8 cellular contexts compared by ENCODE assay signal in the genomic region with DNA sequence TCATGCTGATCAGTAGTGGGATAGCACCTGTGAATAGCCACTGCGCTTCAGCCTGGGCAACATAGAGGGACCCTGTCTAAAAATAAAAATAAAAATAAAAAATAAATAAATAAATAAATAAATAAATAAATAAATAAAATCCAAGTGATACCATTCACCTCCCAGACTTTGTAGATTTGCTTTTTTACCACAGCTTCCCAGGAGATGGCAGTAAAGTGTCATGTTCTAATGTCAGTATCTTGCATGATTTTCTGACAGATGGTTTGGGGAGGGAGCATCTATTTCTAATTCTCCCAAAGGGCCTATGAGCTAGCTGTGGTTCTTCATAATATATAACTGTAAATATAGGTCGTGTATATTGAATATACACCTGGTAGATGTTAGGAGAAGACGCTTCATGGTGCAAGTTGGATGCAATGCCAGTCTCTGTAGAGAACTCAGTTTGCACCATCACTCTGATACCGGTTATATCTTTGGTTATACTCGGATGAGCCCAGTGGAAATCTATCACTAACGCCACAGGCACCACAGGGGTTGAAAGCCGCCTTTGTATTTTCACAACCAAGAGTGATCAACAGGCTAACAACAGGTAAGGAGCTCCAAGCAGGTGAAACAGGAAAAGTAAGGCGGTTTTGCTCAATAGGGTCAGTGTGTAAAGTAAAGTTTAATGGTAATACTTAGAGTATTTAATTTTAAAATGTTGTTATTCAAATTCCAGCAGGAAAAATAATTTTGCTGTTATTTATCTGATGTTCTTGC. TPM values are rescaled to one million over a fixed set of nuclear protein-coding genes. Genes with fewer than 3 reads are reported as not detected.
DNase-seq lines count a peak whose midpoint lies in the region; ATAC-seq and TF ChIP-seq lines count a peak whose summit lies in the region.

No MANE protein-coding gene starts in this region.

- H3K27ac ChIP-seq in Panc1 (ENCODE audit: low read length) (no peak overlapping the region), dorsolateral prefrontal cortex (peak overlapping the region in 26 of 59 donors; percentile 1 to 82 (median 39))

- intact Hi-C loops in Panc1 (cut with micrococcal nuclease; ENCODE audit: unreplicated experiment): loop anchor here (1.0 kb wide), 1 partner anchor 49 kb away; no protein-coding TSS in a partner anchor
- intact Hi-C loops in dorsolateral prefrontal cortex (cut with DNase I): loop anchor here in 1 of 2 donors (2.0 kb wide), 1 partner anchor 49 kb away; no protein-coding TSS in a partner anchor

- POLR2A ChIA-PET in Panc1 (lab: Charles Lee): interaction anchor here (0.6 kb wide), 1 partner anchor 188 kb away, joined by 3 read pairs; no protein-coding TSS in a partner anchor

- in situ Hi-C loops in Panc1 (cut with HindIII; ENCODE audit: low pct_unique_long_range_greater_than_20kb, low sequenced_read_pairs): no loop called here

- CTCF ChIA-PET in Panc1 (lab: Charles Lee): interaction anchor here (1.1 kb wide), 1 partner anchor 50 kb away, joined by 3 read pairs; no protein-coding TSS in a partner anchor

- no peaks in the 10 kb centered on the region for H3K9me3 ChIP-seq in Panc1 (ENCODE audit: control insufficient read depth, insufficient read depth, low read depth, low read length)

- TF ChIP-seq CTCF in LNCaP clone FGC (IDR thresholded peaks at IDR 0.05; ENCODE audit: control insufficient read depth, extremely low read depth, insufficient read depth) (peak; percentile 53), Panc1 (IDR thresholded peaks at IDR 0.05) (no peak), dorsolateral prefrontal cortex (IDR thresholded peaks at IDR 0.05 in 54 of 56, conservative IDR thresholded peaks at IDR 0.05 in 2 of 56; ENCODE audit: low read depth in 1 of 56, partially characterized antibody in 56 of 56) (peak; percentile 56 to 87 (median 76)), mesothelial cell of epicardium (IDR thresholded peaks at IDR 0.05; ENCODE audit: unreplicated experiment) (peak; percentile 24)

- no peaks in the 10 kb centered on the region for H3K36me3 ChIP-seq in Panc1 (ENCODE audit: control insufficient read depth, insufficient read depth, low read length)

- peak overlapping the region; percentile 18 for H3K27ac Mint-ChIP-seq in activated naive CD4-positive, alpha-beta T cell treated with anti-CD3 and anti-CD28 coated beads, Interleukin-2, amount 50 U/mL, for 24 hours
- H3K27ac Mint-ChIP-seq in mesothelial cell of epicardium: no peak overlapping the region
- H3K27ac Mint-ChIP-seq in T-helper 2 cell treated with Interferon-gamma antibody and Interleukin-4, amounts not matched to agents 5 μg/mL and 100 μg/mL, for 36 hours: no peak overlapping the region

- no peaks in the 10 kb centered on the region for H3K27me3 ChIP-seq in Panc1 (ENCODE audit: control insufficient read depth, insufficient read depth, low read length)
- H3K27me3 ChIP-seq in dorsolateral prefrontal cortex: no peaks in the 10 kb centered on the region

- no peak for DNase-seq in activated naive CD4-positive, alpha-beta T cell (lab: John Stamatoyannopoulos, UW)
- peak; percentile 53 for DNase-seq in LNCaP clone FGC (ENCODE audit: low read depth)
- peak; percentile 87 for DNase-seq in Panc1 (ENCODE audit: low read depth, low spot score)
- DNase-seq in dorsolateral prefrontal cortex: peak in 2 of 10 donors; percentile 46 to 66
- no peak for DNase-seq in mesothelial cell of epicardium (ENCODE audit: low spot score in 2 of 2, unreplicated experiment in 2 of 2)
- no peak for DNase-seq in T-helper 2 cell treated with Interferon-gamma antibody and Interleukin-4, amounts not matched to agents 5 μg/mL and 100 μg/mL, for 36 hours (ENCODE audit: low spot score)

- H3K9me3 Mint-ChIP-seq in activated naive CD4-positive, alpha-beta T cell treated with anti-CD3 and anti-CD28 coated beads, Interleukin-2, amount 50 U/mL, for 24 hours: no peaks in the 10 kb centered on the region
- no peaks in the 10 kb centered on the region for H3K9me3 Mint-ChIP-seq in mesothelial cell of epicardium
- H3K9me3 Mint-ChIP-seq in T-helper 2 cell treated with Interferon-gamma antibody and Interleukin-4, amounts not matched to agents 5 μg/mL and 100 μg/mL, for 36 hours: no peaks in the 10 kb centered on the region

- peaks cover 13% of the 10 kb centered on the region for H3K4me1 Mint-ChIP-seq in activated naive CD4-positive, alpha-beta T cell treated with anti-CD3 and anti-CD28 coated beads, Interleukin-2, amount 50 U/mL, for 24 hours
- H3K4me1 Mint-ChIP-seq in mesothelial cell of epicardium: peaks cover 4% of the 10 kb centered on the region
- H3K4me1 Mint-ChIP-seq in T-helper 2 cell treated with Interferon-gamma antibody and Interleukin-4, amounts not matched to agents 5 μg/mL and 100 μg/mL, for 36 hours (ENCODE audit: low read depth): peaks cover 9% of the 10 kb centered on the region

- no TSS peak for BruUV-seq in Panc1 (replicated peaks; lab: Mats Ljungman, UMichigan)

- H3K36me3 Mint-ChIP-seq in activated naive CD4-positive, alpha-beta T cell treated with anti-CD3 and anti-CD28 coated beads, Interleukin-2, amount 50 U/mL, for 24 hours: peaks cover 6% of the 10 kb centered on the region
- H3K36me3 Mint-ChIP-seq in mesothelial cell of epicardium: peaks cover 11% of the 10 kb centered on the region
- H3K36me3 Mint-ChIP-seq in T-helper 2 cell treated with Interferon-gamma antibody and Interleukin-4, amounts not matched to agents 5 μg/mL and 100 μg/mL, for 36 hours (ENCODE audit: low read depth): peaks cover 13% of the 10 kb centered on the region

- 0 out of 2 replicates have a peak, but pooled peaks cover 2% of the 10 kb centered on the region for H3K4me1 ChIP-seq in Panc1 (ENCODE audit: control insufficient read depth, insufficient read depth, low read length)

- H3K27me3 Mint-ChIP-seq in activated naive CD4-positive, alpha-beta T cell treated with anti-CD3 and anti-CD28 coated beads, Interleukin-2, amount 50 U/mL, for 24 hours: peaks cover 16% of the 10 kb centered on the region
- H3K27me3 Mint-ChIP-seq in mesothelial cell of epicardium (ENCODE audit: low read depth): peaks cover 15% of the 10 kb centered on the region
- H3K27me3 Mint-ChIP-seq in T-helper 2 cell treated with Interferon-gamma antibody and Interleukin-4, amounts not matched to agents 5 μg/mL and 100 μg/mL, for 36 hours (ENCODE audit: low read depth): peaks cover 4% of the 10 kb centered on the region

- no peak overlapping the region for H3K4me3 ChIP-seq in LNCaP clone FGC (ENCODE audit: low read depth, low read length)
- no peak overlapping the region for H3K4me3 ChIP-seq in Panc1 (ENCODE audit: low read depth in 2 of 2, low read length in 2 of 2)
- H3K4me3 ChIP-seq in dorsolateral prefrontal cortex: peak overlapping the region in 10 of 59 donors; percentile 1 to 39 (median 18)

- H3K4me3 Mint-ChIP-seq in activated naive CD4-positive, alpha-beta T cell treated with anti-CD3 and anti-CD28 coated beads, Interleukin-2, amount 50 U/mL, for 24 hours: no peak overlapping the region
- H3K4me3 Mint-ChIP-seq in mesothelial cell of epicardium: no peak overlapping the region
- no peak overlapping the region for H3K4me3 Mint-ChIP-seq in T-helper 2 cell treated with Interferon-gamma antibody and Interleukin-4, amounts not matched to agents 5 μg/mL and 100 μg/mL, for 36 hours

- ATAC-seq in Panc1: peak; percentile 73
- no peak for ATAC-seq in GM21381 (IDR thresholded peaks at IDR 0.05; ENCODE audit: unreplicated experiment)

RNA-seq across cellular contexts. Expression of gene APLP1, which starts 13.9 kb away (rescaled TPM):
- total RNA-seq in Panc1 (2021; ENCODE audit: unreplicated experiment): 74.6 TPM
- 122 TPM for polyA plus RNA-seq in Panc1 (2012; ENCODE audit: insufficient read length)
- 1,000 to 10,000 TPM in 76 of 120 experiments, 100 to 1,000 TPM in 44; 448 to 2,969 (median 1,100) TPM for total RNA-seq in dorsolateral prefrontal cortex
- 137 to 151 TPM (median 146 TPM) in 3 replicates for total RNA-seq in mesothelial cell of epicardium

RNA-seq across cellular contexts. Expression of gene NFKBID, which starts 18.1 kb away (rescaled TPM):
- total RNA-seq in Panc1 (2021; ENCODE audit: unreplicated experiment): 20.5 TPM
- 13.0 TPM for polyA plus RNA-seq in Panc1 (2012; ENCODE audit: insufficient read length)
- 10 to 100 TPM in 58 of 120 experiments, 1 to 10 TPM in 62; 4.0 to 22.7 (median 9.9) TPM for total RNA-seq in dorsolateral prefrontal cortex
- total RNA-seq in mesothelial cell of epicardium: 16.3 to 18.9 TPM (median 17.1 TPM) in 3 replicates

RNA-seq across cellular contexts. Expression of gene HCST, which starts 20.1 kb away (rescaled TPM):
- total RNA-seq in Panc1 (2021; ENCODE audit: unreplicated experiment) (2.9 TPM), dorsolateral prefrontal cortex (10 to 100 TPM in 16 of 120 experiments, 1 to 10 TPM in 100, under 1 TPM in 2, not detected in 2; 0.91 to 23.2 (median 5.7) TPM), mesothelial cell of epicardium (0.62 to 1.4 TPM (median 0.92 TPM) in 3 replicates)
- 4.7 TPM for polyA plus RNA-seq in Panc1 (2012; ENCODE audit: insufficient read length)

RNA-seq across cellular contexts. Expression of gene KIRREL2, which starts 25.5 kb away (rescaled TPM):
- total RNA-seq in Panc1 (2021; ENCODE audit: unreplicated experiment): 5.0 TPM
- 6.5 TPM for polyA plus RNA-seq in Panc1 (2012; ENCODE audit: insufficient read length)
- total RNA-seq in dorsolateral prefrontal cortex: 1 to 10 TPM in 42 of 120 experiments, under 1 TPM in 77, not detected in 1; 0.21 to 2.0 (median 0.83) TPM
- 1.4 TPM in 3 replicates for total RNA-seq in mesothelial cell of epicardium

RNA-seq across cellular contexts. Expression of gene TYROBP, which starts 25.8 kb away (rescaled TPM):
- not detected for total RNA-seq in Panc1 (2021; ENCODE audit: unreplicated experiment)
- polyA plus RNA-seq in Panc1 (2012; ENCODE audit: insufficient read length): not detected
- 10 to 100 TPM in 111 of 120 experiments, 1 to 10 TPM in 9; 4.0 to 78.1 (median 21.7) TPM for total RNA-seq in dorsolateral prefrontal cortex
- total RNA-seq in mesothelial cell of epicardium: not detected in 3 replicates

Comparison
In these comparisons a context has a peak if more than half of its experiments do, and no peak if none do; other contexts are left out.
1. DNase-seq: peak in LNCaP clone FGC (single experiment) and Panc1 (single experiment); none in activated naive CD4-positive, alpha-beta T cell (0 of 4), mesothelial cell of epicardium (0 of 2) and T-helper 2 cell treated with Interferon-gamma antibody and Interleukin-4, amounts not matched to agents 5 μg/mL and 100 μg/mL, for 36 hours (single experiment).